ENCODE assay signal across 8 cellular contexts in the genomic region with DNA sequence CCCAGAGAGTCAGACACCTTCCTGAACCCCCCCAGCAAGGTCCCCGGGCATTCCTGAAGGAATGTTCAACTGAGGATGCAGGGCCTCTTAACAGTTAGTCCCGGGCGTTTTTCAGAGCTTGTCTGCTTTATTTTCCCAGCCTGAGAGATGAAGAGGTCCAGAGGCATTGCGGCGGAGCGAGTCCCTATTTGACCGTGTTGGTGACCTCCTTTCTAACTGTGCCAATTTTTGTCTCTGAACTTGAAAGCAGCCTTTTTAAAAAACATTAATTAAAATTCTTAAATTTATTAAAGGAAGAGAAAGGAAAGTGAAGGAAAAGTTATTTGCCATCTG. TPM values are rescaled to one million over a fixed set of nuclear protein-coding genes. Genes with fewer than 3 reads are reported as not detected.
A peak's percentile ranks its signal among the peaks of the same experiment; 100 is the strongest.
DNase-seq lines count a peak whose midpoint lies in the region; ATAC-seq, FAIRE-seq and TF ChIP-seq lines count a peak whose summit lies in the region.

No MANE protein-coding gene starts in this region.

- FAIRE-seq in bronchial epithelial cell (lab: Jason Lieb, UNC): no peak

- peak overlapping the region; percentile 99 for H3K4me3 ChIP-seq in HUES64 (ENCODE audit: low read length)
- peak overlapping the region; percentile 88 for H3K4me3 ChIP-seq in bronchial epithelial cell (ENCODE audit: low read depth, low read length)
- H3K4me3 ChIP-seq in mesendoderm (ENCODE audit: low read length): no peak overlapping the region

- TF ChIP-seq CTCF in bronchial epithelial cell (IDR thresholded peaks at IDR 0.05; ENCODE audit: insufficient read depth, low read length, severe bottlenecking): no peak

- H3K27me3 ChIP-seq in HUES64 (ENCODE audit: insufficient read depth, low read length) (no peaks in the 10 kb centered on the region), bronchial epithelial cell (ENCODE audit: control insufficient read depth, insufficient read depth, low read length) (no peaks in the 10 kb centered on the region), mesendoderm (ENCODE audit: insufficient read depth, low read length, poor library complexity) (no peaks in the 10 kb centered on the region)

- H4K5ac ChIP-seq in mesendoderm (ENCODE audit: low read length): no peak overlapping the region

- H2BK5ac ChIP-seq in mesendoderm (ENCODE audit: low read length): no peak overlapping the region

- ATAC-seq in GM19395 (IDR thresholded peaks at IDR 0.05; ENCODE audit: unreplicated experiment): peak; percentile 4

- H3K27ac ChIP-seq in HUES64 (ENCODE audit: low read depth, low read length) (peak overlapping the region; percentile 99), mesendoderm (ENCODE audit: low read depth, low read length) (peak overlapping the region; percentile 98)

- H3K23ac ChIP-seq in mesendoderm (ENCODE audit: low read length): no peak overlapping the region

- peak overlapping the region; percentile 99 for H3K18ac ChIP-seq in mesendoderm (ENCODE audit: low read length)

- H3K9ac ChIP-seq in HUES64 (ENCODE audit: low read depth, low read length) (peak overlapping the region; percentile 95; the same call in 1 of the 2 replicates), mesendoderm (ENCODE audit: low read length) (peak overlapping the region; percentile 67)

- H3K36me3 ChIP-seq in HUES64 (ENCODE audit: insufficient read depth, low read length) (peaks cover 21% of the 10 kb centered on the region), bronchial epithelial cell (ENCODE audit: control insufficient read depth, insufficient read depth, low read length) (no peaks in the 10 kb centered on the region), mesendoderm (ENCODE audit: control insufficient read depth, insufficient read depth, low read length) (no peaks in the 10 kb centered on the region)

- no peaks in the 10 kb centered on the region for H3K9me3 ChIP-seq in HUES64 (ENCODE audit: insufficient read depth, low read depth, low read length)

- peak overlapping the region; percentile 76 for H3K4ac ChIP-seq in mesendoderm (ENCODE audit: low read depth, low read length)

- H2AK5ac ChIP-seq in mesendoderm (ENCODE audit: low read length): no peak overlapping the region

- H3K79me2 ChIP-seq in mesendoderm (ENCODE audit: control insufficient read depth, insufficient read depth, low read length): peaks cover 23% of the 10 kb centered on the region

- H3K4me1 ChIP-seq in HUES64 (ENCODE audit: insufficient read depth, low read length) (peaks cover 61% of the 10 kb centered on the region), mesendoderm (ENCODE audit: control insufficient read depth, low read depth, low read length) (peaks cover 3% of the 10 kb centered on the region)

- peak overlapping the region; percentile 76 for H3K56ac ChIP-seq in mesendoderm (ENCODE audit: low read length)

- 12% methylated on average over 7 of the region's 7 CpGs for WGBS in HUES64
- WGBS in mesendoderm (ENCODE audit: extremely low coverage, insufficient coverage, low lambda C conversion rate): no CpG with 5 or more reads among the region's 7 CpGs

- peak overlapping the region; percentile 38 for H2BK15ac ChIP-seq in mesendoderm (replicated peaks; ENCODE audit: low read depth)

- DNase-seq in bronchial epithelial cell (ENCODE audit: low read depth) (no peak), mesendoderm (no peak), epidermal melanocyte (ENCODE audit: insufficient read length, low spot score) (no peak), GDM1 (lab: John Stamatoyannopoulos, UW) (no peak)
- DNase-seq in effector CD4-positive, alpha-beta T cell: no peak
- no peak for DNase-seq in effector CD8-positive, alpha-beta T cell (lab: John Stamatoyannopoulos, UW)

- H3K4me2 ChIP-seq in mesendoderm (ENCODE audit: low read length): peak overlapping the region; percentile 27

- H3K79me1 ChIP-seq in mesendoderm (ENCODE audit: low read length): peaks cover 3% of the 10 kb centered on the region

- no peak overlapping the region for H2BK120ac ChIP-seq in mesendoderm (ENCODE audit: low read depth, low read length)

- H4K8ac ChIP-seq in mesendoderm (ENCODE audit: low read depth, low read length): peak overlapping the region; percentile 89

RNA-seq across cellular contexts. Expression of a gene that starts 0.4 kb away (rescaled TPM):
- 25.4 TPM for polyA plus RNA-seq in HUES64 (2013, experiment 1 of 2)
- polyA plus RNA-seq in HUES64 (2013, experiment 2 of 2): 23.4 TPM
- total RNA-seq in bronchial epithelial cell: 53.9 and 59.5 TPM in 2 replicates
- polyA plus RNA-seq in mesendoderm (2013, experiment 1 of 2): 16.2 TPM
- polyA plus RNA-seq in mesendoderm (2013, experiment 2 of 2): 15.7 TPM
